In the genomic region with DNA sequence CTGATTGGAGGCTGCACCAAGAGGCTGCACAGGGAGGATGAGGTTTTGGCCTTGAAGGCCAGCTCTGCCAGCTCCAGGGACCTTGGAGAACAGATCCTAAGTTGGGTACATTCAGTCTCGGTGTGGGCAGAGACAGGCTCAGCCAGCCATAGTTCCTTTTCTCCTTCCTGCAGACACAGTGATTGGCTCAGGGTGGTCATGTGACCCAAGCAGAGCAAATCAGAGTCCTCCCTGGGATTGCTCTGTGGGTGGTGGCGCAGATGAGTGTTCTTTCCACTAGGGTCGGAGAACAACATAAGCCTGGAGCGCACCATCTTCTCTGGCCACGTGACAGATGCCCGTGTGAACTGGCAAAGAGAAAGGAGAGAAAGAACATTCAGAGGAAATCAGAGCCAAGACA, we compare ENCODE assay signal across 20 cellular contexts.
"Had no signal": no experiment of that assay in that cellular context is flagged by ENCODE, and none has a peak within 500 bp of the region (broad histone marks: within the 10 kb centered on the region; RNA-seq: fewer than 3 reads in every experiment).

No MANE protein-coding gene starts in this region.

- DNase-seq: activated CD4-positive, alpha-beta T cell treated with anti-CD3 and anti-CD28 coated beads, Interleukin-2, amount 50 U/mL, for 1 hour; activated CD8-positive, alpha-beta memory T cell treated with anti-CD3 and anti-CD28 coated beads for 24 hours; activated CD8-positive, alpha-beta memory T cell treated with anti-CD3 and anti-CD28 coated beads, Interleukin-2, amount 50 U/mL, for 48 hours; activated gamma-delta T cell; cerebellar nuclear complex; effector CD4-positive, alpha-beta T cell; gastrocnemius medialis; left ventricle myocardium superior; nephron progenitor cell; sigmoid colon; spleen; stimulated activated CD4-positive, alpha-beta T cell treated with anti-CD3 and anti-CD28 coated beads, Interleukin-4, amount 100 ng/mL, for 4 hours; stimulated activated naive B cell treated with anti-CD40 and anti-IgM and Interleukin-4, amounts not matched to agents 10 μg/mL and 1 μg/mL and 100 μg/mL, for 72 hours; T-helper 9 cell; thyroid gland had no signal

- H3K4me3 Mint-ChIP-seq: activated naive CD4-positive, alpha-beta T cell treated with anti-CD3 and anti-CD28 coated beads, Interleukin-2, amount 50 U/mL, for 24 hours; nephron progenitor cell; stimulated activated naive B cell treated with anti-CD40 and anti-IgM and Interleukin-4, amounts not matched to agents 10 μg/mL and 1 μg/mL and 100 μg/mL, for 72 hours had no signal

- H3K4me3 ChIP-seq: breast epithelium, gastrocnemius medialis, sigmoid colon, spleen, thyroid gland had no signal

- ATAC-seq: activated CD4-positive, CD25-positive, alpha-beta regulatory T cell treated with anti-CD3 and anti-CD28 coated beads, Interleukin-2, amount 50 U/mL, for 24 hours; esophagus mucosa; gastrocnemius medialis; left ventricle myocardium superior had no signal

- H3K27ac Mint-ChIP-seq: activated naive CD4-positive, alpha-beta T cell treated with anti-CD3 and anti-CD28 coated beads, Interleukin-2, amount 50 U/mL, for 24 hours; nephron progenitor cell; stimulated activated naive B cell treated with anti-CD40 and anti-IgM and Interleukin-4, amounts not matched to agents 10 μg/mL and 1 μg/mL and 100 μg/mL, for 72 hours had no signal

- H3K27ac ChIP-seq: breast epithelium, gastrocnemius medialis, sigmoid colon, spleen, thyroid gland had no signal

- H3K9me3 Mint-ChIP-seq: activated naive CD4-positive, alpha-beta T cell treated with anti-CD3 and anti-CD28 coated beads, Interleukin-2, amount 50 U/mL, for 24 hours; nephron progenitor cell had no signal

- H3K9me3 ChIP-seq: breast epithelium, gastrocnemius medialis, thyroid gland had no signal

- H3K27me3 Mint-ChIP-seq: activated naive CD4-positive, alpha-beta T cell treated with anti-CD3 and anti-CD28 coated beads, Interleukin-2, amount 50 U/mL, for 24 hours had no signal

- H3K36me3 ChIP-seq: breast epithelium, gastrocnemius medialis, sigmoid colon, spleen, thyroid gland had no signal

- H3K36me3 Mint-ChIP-seq: activated naive CD4-positive, alpha-beta T cell treated with anti-CD3 and anti-CD28 coated beads, Interleukin-2, amount 50 U/mL, for 24 hours; stimulated activated naive B cell treated with anti-CD40 and anti-IgM and Interleukin-4, amounts not matched to agents 10 μg/mL and 1 μg/mL and 100 μg/mL, for 72 hours had no signal

- H3K4me1 Mint-ChIP-seq: activated naive CD4-positive, alpha-beta T cell treated with anti-CD3 and anti-CD28 coated beads, Interleukin-2, amount 50 U/mL, for 24 hours; nephron progenitor cell; stimulated activated naive B cell treated with anti-CD40 and anti-IgM and Interleukin-4, amounts not matched to agents 10 μg/mL and 1 μg/mL and 100 μg/mL, for 72 hours had no signal

- FAIRE-seq: astrocyte had no signal

- H3K27me3 ChIP-seq: breast epithelium, gastrocnemius medialis, sigmoid colon, spleen, thyroid gland had no signal

- H3K4me1 ChIP-seq: breast epithelium, gastrocnemius medialis, sigmoid colon, thyroid gland had no signal
